In the genomic region with DNA sequence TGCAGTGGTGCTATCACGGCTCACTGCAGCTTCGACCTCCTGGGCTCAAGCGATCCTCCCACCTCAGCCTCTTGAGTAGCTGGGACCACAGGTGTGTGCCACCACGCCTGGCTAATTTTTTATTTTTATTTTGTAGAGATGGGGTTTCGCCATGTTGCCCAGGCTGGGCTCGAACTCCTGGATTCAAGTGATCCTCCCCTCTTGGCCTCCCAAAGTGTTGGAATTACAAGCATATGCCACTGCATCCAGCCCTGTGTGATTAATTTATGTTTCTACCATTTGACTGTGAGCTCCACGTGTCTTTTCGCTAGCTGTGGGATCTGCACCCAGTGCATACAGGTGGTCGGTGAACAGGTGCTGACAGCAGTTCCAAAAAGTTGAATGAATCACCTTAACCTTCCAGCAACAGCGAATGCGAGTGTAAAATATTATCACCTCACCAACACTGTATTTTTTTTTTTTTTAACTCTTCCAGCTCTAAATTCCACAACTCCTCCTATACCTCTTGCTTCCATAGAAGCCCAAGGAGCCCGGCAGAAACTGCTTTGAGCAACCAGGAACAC, we compare ENCODE assay signal across 8 cellular contexts. TPM values are rescaled to one million over a fixed set of nuclear protein-coding genes. Genes with fewer than 3 reads are reported as not detected.
A peak's percentile ranks its signal among the peaks of the same experiment; 100 is the strongest.
DNase-seq lines count a peak whose midpoint lies in the region; ATAC-seq, FAIRE-seq and TF ChIP-seq lines count a peak whose summit lies in the region.

No MANE protein-coding gene starts in this region.

- TF ChIP-seq POLR2A in GM12891 (IDR thresholded peaks at IDR 0.05; ENCODE audit: low read depth, low read length): no peak

- POLR2A ChIA-PET in WTC11 (lab: Charles Lee): interaction anchor here (0.6 to 1.4 kb wide), 3 partner anchors 23 to 67 kb away, joined by 3 to 4 read pairs (median 4); no protein-coding TSS in a partner anchor

- peak overlapping the region; percentile 52 for H3K4me3 Mint-ChIP-seq in WTC11
- H3K4me3 Mint-ChIP-seq in naive B cell: peak overlapping the region; percentile 86 to 95 (median 93)

- TF ChIP-seq CTCF in WTC11 (IDR thresholded peaks at IDR 0.05): no peak

- CTCF ChIA-PET in WTC11 (lab: Charles Lee): interaction anchor here (0.6 to 1.8 kb wide), 9 partner anchors 12 to 378 kb away, joined by 3 to 11 read pairs (median 5); a partner anchor contains a TSS

- ATAC-seq in GM18909 (IDR thresholded peaks at IDR 0.05; ENCODE audit: poor library complexity, unreplicated experiment) (peak; percentile 31), HG02798 (IDR thresholded peaks at IDR 0.05; ENCODE audit: poor library complexity, unreplicated experiment) (peak; percentile 17), WTC11 (peak; percentile 0; the same call in 1 of the 2 replicates), naive B cell (ENCODE audit: low read depth in 2 of 2) (peak; percentile 7 to 11)

- peaks cover 5% of the 10 kb centered on the region for H3K9me3 Mint-ChIP-seq in WTC11
- no peaks in the 10 kb centered on the region for H3K9me3 Mint-ChIP-seq in naive B cell

- DNase-seq in WTC11 (ENCODE audit: low spot score) (no peak), naive B cell (no peak), GM12891 (ENCODE audit: insufficient read length, low spot score) (no peak), GOT3 (lab: John Stamatoyannopoulos, UW) (no peak), ecto neural progenitor cell (ENCODE audit: low spot score) (no peak), NCI-H146 (lab: John Stamatoyannopoulos, UW) (no peak)

- H3K27ac Mint-ChIP-seq in WTC11: peak overlapping the region; percentile 98
- peak overlapping the region; percentile 7 to 98 (median 84) for H3K27ac Mint-ChIP-seq in naive B cell

- H3K4me1 Mint-ChIP-seq in WTC11 (peaks cover 17% of the 10 kb centered on the region), naive B cell (peaks cover 10 to 18% (median 15%) of the 10 kb centered on the region in 3 donors)

- FAIRE-seq in GM12891 (lab: Jason Lieb, UNC): no peak

- no peaks in the 10 kb centered on the region; the same call in 1 of the 2 replicates for H3K27me3 Mint-ChIP-seq in WTC11 (ENCODE audit: low read depth)
- H3K27me3 Mint-ChIP-seq in naive B cell: no peaks in the 10 kb centered on the region

- H3K36me3 Mint-ChIP-seq in WTC11: peaks cover 9% of the 10 kb centered on the region
- peaks cover 0 to 7% of the 10 kb centered on the region in 2 donors for H3K36me3 Mint-ChIP-seq in naive B cell

TF ChIP-seq in WTC11, 78 proteins besides CTCF, POLR2A, EP300 and RAD21 (continues in another document):
- TF ChIP-seq RORB (CRISPR knock-in tag; IDR thresholded peaks at IDR 0.05): no peak
- no peak for TF ChIP-seq TEAD4 (CRISPR knock-in tag; IDR thresholded peaks at IDR 0.05)
- TF ChIP-seq, protein P1, sequence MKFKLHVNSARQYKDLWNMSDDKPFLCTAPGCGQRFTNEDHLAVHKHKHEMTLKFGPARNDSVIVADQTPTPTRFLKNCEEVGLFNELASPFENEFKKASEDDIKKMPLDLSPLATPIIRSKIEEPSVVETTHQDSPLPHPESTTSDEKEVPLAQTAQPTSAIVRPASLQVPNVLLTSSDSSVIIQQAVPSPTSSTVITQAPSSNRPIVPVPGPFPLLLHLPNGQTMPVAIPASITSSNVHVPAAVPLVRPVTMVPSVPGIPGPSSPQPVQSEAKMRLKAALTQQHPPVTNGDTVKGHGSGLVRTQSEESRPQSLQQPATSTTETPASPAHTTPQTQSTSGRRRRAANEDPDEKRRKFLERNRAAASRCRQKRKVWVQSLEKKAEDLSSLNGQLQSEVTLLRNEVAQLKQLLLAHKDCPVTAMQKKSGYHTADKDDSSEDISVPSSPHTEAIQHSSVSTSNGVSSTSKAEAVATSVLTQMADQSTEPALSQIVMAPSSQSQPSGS (CRISPR knock-in tag; IDR thresholded peaks at IDR 0.05; ENCODE audit: borderline replicate concordance, low read depth): no peak
- TF ChIP-seq PRRX2 (CRISPR knock-in tag; IDR thresholded peaks at IDR 0.05): no peak
- TF ChIP-seq, protein P2, sequence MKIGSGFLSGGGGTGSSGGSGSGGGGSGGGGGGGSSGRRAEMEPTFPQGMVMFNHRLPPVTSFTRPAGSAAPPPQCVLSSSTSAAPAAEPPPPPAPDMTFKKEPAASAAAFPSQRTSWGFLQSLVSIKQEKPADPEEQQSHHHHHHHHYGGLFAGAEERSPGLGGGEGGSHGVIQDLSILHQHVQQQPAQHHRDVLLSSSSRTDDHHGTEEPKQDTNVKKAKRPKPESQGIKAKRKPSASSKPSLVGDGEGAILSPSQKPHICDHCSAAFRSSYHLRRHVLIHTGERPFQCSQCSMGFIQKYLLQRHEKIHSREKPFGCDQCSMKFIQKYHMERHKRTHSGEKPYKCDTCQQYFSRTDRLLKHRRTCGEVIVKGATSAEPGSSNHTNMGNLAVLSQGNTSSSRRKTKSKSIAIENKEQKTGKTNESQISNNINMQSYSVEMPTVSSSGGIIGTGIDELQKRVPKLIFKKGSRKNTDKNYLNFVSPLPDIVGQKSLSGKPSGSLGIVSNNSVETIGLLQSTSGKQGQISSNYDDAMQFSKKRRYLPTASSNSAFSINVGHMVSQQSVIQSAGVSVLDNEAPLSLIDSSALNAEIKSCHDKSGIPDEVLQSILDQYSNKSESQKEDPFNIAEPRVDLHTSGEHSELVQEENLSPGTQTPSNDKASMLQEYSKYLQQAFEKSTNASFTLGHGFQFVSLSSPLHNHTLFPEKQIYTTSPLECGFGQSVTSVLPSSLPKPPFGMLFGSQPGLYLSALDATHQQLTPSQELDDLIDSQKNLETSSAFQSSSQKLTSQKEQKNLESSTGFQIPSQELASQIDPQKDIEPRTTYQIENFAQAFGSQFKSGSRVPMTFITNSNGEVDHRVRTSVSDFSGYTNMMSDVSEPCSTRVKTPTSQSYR (CRISPR knock-in tag; IDR thresholded peaks at IDR 0.05): no peak
- TF ChIP-seq JAZF1 (CRISPR knock-in tag; IDR thresholded peaks at IDR 0.05): no peak
- TF ChIP-seq, protein P3, sequence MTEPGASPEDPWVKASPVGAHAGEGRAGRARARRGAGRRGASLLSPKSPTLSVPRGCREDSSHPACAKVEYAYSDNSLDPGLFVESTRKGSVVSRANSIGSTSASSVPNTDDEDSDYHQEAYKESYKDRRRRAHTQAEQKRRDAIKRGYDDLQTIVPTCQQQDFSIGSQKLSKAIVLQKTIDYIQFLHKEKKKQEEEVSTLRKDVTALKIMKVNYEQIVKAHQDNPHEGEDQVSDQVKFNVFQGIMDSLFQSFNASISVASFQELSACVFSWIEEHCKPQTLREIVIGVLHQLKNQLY (CRISPR knock-in tag; IDR thresholded peaks at IDR 0.05): no peak

TF ChIP-seq in GM12891, 5 proteins besides CTCF, POLR2A, EP300 and RAD21:
- TF ChIP-seq SPI1 (IDR thresholded peaks at IDR 0.05; ENCODE audit: low read depth, low read length) (no peak), TAF1 (IDR thresholded peaks at IDR 0.05; ENCODE audit: low read depth, low read length) (no peak), POU2F2 (IDR thresholded peaks at IDR 0.05; ENCODE audit: low read depth, low read length) (no peak), PAX5 (IDR thresholded peaks at IDR 0.05; ENCODE audit: insufficient read depth, low read length, severe bottlenecking) (no peak), POLR2AphosphoS5 (IDR thresholded peaks at IDR 0.05; ENCODE audit: low read depth, low read length) (no peak)

RNA-seq across cellular contexts. Expression of a gene that starts 0.5 kb away (rescaled TPM):
- 7.5 to 11.3 TPM (median 10.7 TPM) in 3 replicates for total RNA-seq in WTC11 (2021)
- 10 to 100 TPM in 4 of 6 donors, 1 to 10 TPM in 2; 7.4 to 22.7 (median 13.8) TPM for polyA plus RNA-seq in naive B cell (ENCODE audit: low read depth in 6 of 6)
- polyA plus RNA-seq in GM12891 (2012; ENCODE audit: low read depth, missing spikeins): 3.9 TPM
